ENCODE assay signal across 9 cellular contexts in the genomic region with DNA sequence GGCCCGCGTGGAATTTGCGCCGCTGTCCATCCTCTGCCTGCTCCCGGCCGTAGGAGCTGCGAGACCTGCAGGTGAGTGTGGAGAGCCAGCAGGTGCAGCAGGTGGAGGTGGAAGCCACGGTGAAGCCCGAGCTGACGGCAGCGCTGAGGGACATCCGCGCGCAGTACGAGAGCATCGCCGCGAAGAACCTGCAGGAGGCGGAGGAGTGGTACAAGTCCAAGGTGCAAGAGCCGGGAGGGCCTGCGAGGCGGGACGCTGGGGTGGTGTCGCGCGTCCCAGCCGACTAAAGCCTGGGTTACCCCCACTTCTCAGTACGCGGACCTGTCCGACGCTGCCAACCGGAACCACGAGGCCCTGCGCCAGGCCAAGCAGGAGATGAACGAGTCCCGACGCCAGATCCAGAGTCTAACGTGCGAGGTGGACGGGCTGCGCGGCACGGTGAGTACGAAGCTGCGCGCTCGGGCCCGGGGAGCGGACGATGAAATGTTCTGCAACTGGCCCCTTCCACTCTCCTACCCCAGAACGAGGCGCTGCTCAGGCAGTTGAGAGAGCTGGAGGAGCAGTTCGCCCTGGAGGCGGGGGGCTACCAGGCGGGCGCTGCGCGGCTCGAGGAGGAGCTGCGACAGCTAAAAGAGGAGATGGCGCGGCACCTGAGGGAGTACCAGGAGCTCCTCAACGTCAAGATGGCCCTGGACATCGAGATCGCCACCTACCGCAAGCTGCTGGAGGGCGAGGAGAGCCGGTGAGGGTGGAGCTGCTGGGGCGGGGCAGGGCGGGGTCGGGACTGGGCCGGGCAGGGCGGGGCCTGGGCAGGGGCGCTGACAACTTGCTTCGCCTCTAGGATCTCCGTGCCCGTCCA. TPM values are rescaled to one million over a fixed set of nuclear protein-coding genes. Genes with fewer than 3 reads are reported as not detected.
DNase-seq lines count a peak whose midpoint lies in the region; ATAC-seq and TF ChIP-seq lines count a peak whose summit lies in the region.
"Had no signal": no experiment of that assay in that cellular context is flagged by ENCODE, and none has a peak within 500 bp of the region (broad histone marks: within the 10 kb centered on the region; RNA-seq: fewer than 3 reads in every experiment).

No MANE protein-coding gene starts in this region.

- intact Hi-C loops in Panc1 (cut with micrococcal nuclease; ENCODE audit: unreplicated experiment): no loop called here
- intact Hi-C loops in lower leg skin (cut with DNase I; ENCODE audit: low total_unique reads): no loop called here

- H3K79me1 ChIP-seq in H9 (ENCODE audit: insufficient read depth, low read depth, low read length, poor library complexity, severe bottlenecking): no peaks in the 10 kb centered on the region

- no peak overlapping the region for H4K5ac ChIP-seq in H9 (ENCODE audit: insufficient read length, low read depth, low read length)

- H2BK5ac ChIP-seq in H9 (ENCODE audit: insufficient read length, low read length): no peak overlapping the region

- H4K20me1 ChIP-seq in H9 (ENCODE audit: control insufficient read depth, insufficient read depth, insufficient read length): peaks cover 3% of the 10 kb centered on the region

- H4K8ac ChIP-seq in H9 (replicated peaks; ENCODE audit: insufficient read length, low read depth, low read length): no peak overlapping the region

- peak overlapping the region; percentile 89 for H3K4me3 ChIP-seq in BE2C (ENCODE audit: low read depth, low read length)
- H3K4me3 ChIP-seq in Panc1 (ENCODE audit: low read depth in 2 of 2, low read length in 2 of 2): peak overlapping the region; percentile 47 to 65
- H3K4me3 ChIP-seq in astrocyte of the cerebellum (ENCODE audit: low read depth, low read length): no peak overlapping the region
- H3K4me3 ChIP-seq in lower leg skin (ENCODE audit: low read depth, poor library complexity, severe bottlenecking): peak overlapping the region; percentile 1

- H3T11ph ChIP-seq in H9 (ENCODE audit: low read length): no peak overlapping the region

- H3K4me1 Mint-ChIP-seq in H9: peaks cover 14 to 41% of the 10 kb centered on the region in 2 experiments

- no peak overlapping the region for H3K9ac ChIP-seq in H9 (ENCODE audit: extremely low read depth, insufficient read length, low read length)

- H3K27me3 ChIP-seq in BE2C: no peaks in the 10 kb centered on the region
- H3K27me3 ChIP-seq in H9 (ENCODE audit: insufficient read depth, low read length): peaks cover 55% of the 10 kb centered on the region
- no peaks in the 10 kb centered on the region for H3K27me3 ChIP-seq in Panc1 (ENCODE audit: control insufficient read depth, insufficient read depth, low read length)

- no peaks in the 10 kb centered on the region; a peak in 2 of 7 replicates for H3K36me3 Mint-ChIP-seq in H9 (ENCODE audit: insufficient read depth in 1 of 3, low read depth in 3 of 3)

- ATAC-seq in Panc1 (peak; percentile 90), GM19463 (IDR thresholded peaks at IDR 0.05; ENCODE audit: unreplicated experiment) (no peak)

- TF ChIP-seq CTCF in BE2C (IDR thresholded peaks at IDR 0.05; ENCODE audit: low read depth, low read length) (no peak), H9 (conservative IDR thresholded peaks at IDR 0.05) (peak; percentile 46), Panc1 (IDR thresholded peaks at IDR 0.05) (peak; percentile 72), astrocyte of the cerebellum (IDR thresholded peaks at IDR 0.05; ENCODE audit: low read depth, low read length, missing control alignments) (peak; percentile 12), lower leg skin (IDR thresholded peaks at IDR 0.05) (no peak)

- no TSS peak for BruUV-seq in Panc1 (replicated peaks; lab: Mats Ljungman, UMichigan)

- H3K23me2 ChIP-seq in H9 (ENCODE audit: insufficient read length, low read depth, low read length, poor library complexity, severe bottlenecking): peaks cover 5% of the 10 kb centered on the region

- H4K91ac ChIP-seq in H9 (ENCODE audit: insufficient read length, low read depth, low read length): no peak overlapping the region

- peaks cover 6% of the 10 kb centered on the region for H3K4me1 ChIP-seq in BE2C
- H3K4me1 ChIP-seq in H9 (ENCODE audit: insufficient read depth, low read length): no peaks in the 10 kb centered on the region
- peaks cover 10% of the 10 kb centered on the region for H3K4me1 ChIP-seq in Panc1 (ENCODE audit: control insufficient read depth, insufficient read depth, low read length)

- no peak overlapping the region for H3K56ac ChIP-seq in H9 (ENCODE audit: insufficient read length, low read depth, low read length)

- H2BK120ac ChIP-seq in H9 (ENCODE audit: low read depth, low read length, poor library complexity, severe bottlenecking): no peak overlapping the region

- WGBS in H9 (ENCODE audit: extremely low coverage, insufficient read length, low lambda C conversion rate): no CpG with 5 or more reads among the region's 77 CpGs
- 1 to 3% methylated on average over 63 to 66 of the region's 77 CpGs for WGBS in lower leg skin, 2 donors

- no peaks in the 10 kb centered on the region for H3K79me2 ChIP-seq in H9 (ENCODE audit: insufficient read depth, low read length)

- no peak overlapping the region for H3K18ac ChIP-seq in H9 (ENCODE audit: insufficient read length, low read depth, low read length)

- no peak overlapping the region for H3K27ac ChIP-seq in H9 (ENCODE audit: insufficient read length, low read depth, low read length)
- no peak overlapping the region for H3K27ac ChIP-seq in Panc1 (ENCODE audit: low read length)

- H2BK12ac ChIP-seq in H9 (ENCODE audit: insufficient read length, low read depth, low read length): no peak overlapping the region

- H2AFZ ChIP-seq in H9 (ENCODE audit: low read length): no peak overlapping the region

- peak overlapping the region; percentile 53 for H3K4me2 ChIP-seq in H9 (ENCODE audit: insufficient read depth, insufficient read length, low read length)

- CTCF ChIA-PET in Panc1 (lab: Charles Lee): interaction anchor here (0.6 to 1.5 kb wide), 11 partner anchors 8 to 791 kb away, joined by 3 to 14 read pairs (median 3); a partner anchor contains a TSS

- no peak overlapping the region for H3K4ac ChIP-seq in H9 (ENCODE audit: low read depth, low read length)

- no peak overlapping the region for H2BK20ac ChIP-seq in H9 (ENCODE audit: low read depth, low read length, poor library complexity, severe bottlenecking)

- peak overlapping the region; percentile 57 to 78 for H3K4me3 Mint-ChIP-seq in H9

- peaks cover 94% of the 10 kb centered on the region for H3K27me3 Mint-ChIP-seq in H9 (ENCODE audit: low read depth)

- POLR2A ChIA-PET in Panc1 (lab: Charles Lee): no interaction called here

- H2AK5ac ChIP-seq in H9 (ENCODE audit: insufficient read length, low read length): no peak overlapping the region

- no peak overlapping the region for H2BK15ac ChIP-seq in H9 (ENCODE audit: low read depth, low read length)

- no peak for TF ChIP-seq POLR2A in lower leg skin (IDR thresholded peaks at IDR 0.05)

- DNase-seq in BE2C (peak; percentile 48), H9 (peak; percentile 95), Panc1 (ENCODE audit: low read depth, low spot score) (no peak), astrocyte of the cerebellum (ENCODE audit: low read depth) (no peak), lower leg skin (ENCODE audit: low spot score in 2 of 2) (no peak), NCI-H2107 treated with DMSO at 0.1 percent for 48 hours (lab: John Stamatoyannopoulos, UW; ENCODE audit: unreplicated experiment) (no peak), NCI-H2107 (lab: John Stamatoyannopoulos, UW) (no peak)

- in situ Hi-C loops in Panc1 (cut with HindIII; ENCODE audit: low pct_unique_long_range_greater_than_20kb, low sequenced_read_pairs): no loop called here
- in situ Hi-C loops in astrocyte of the cerebellum (cut with HindIII; ENCODE audit: low sequenced_read_pairs): no loop called here

- H3K14ac ChIP-seq in H9 (ENCODE audit: insufficient read depth, low read length): no peak overlapping the region

- H3K9me3 ChIP-seq in BE2C (no peaks in the 10 kb centered on the region), H9 (ENCODE audit: control insufficient read depth, low read depth, low read length) (no peaks in the 10 kb centered on the region), Panc1 (ENCODE audit: control insufficient read depth, insufficient read depth, low read depth, low read length) (no peaks in the 10 kb centered on the region)

- H3K36me3 ChIP-seq in BE2C (peaks cover 27% of the 10 kb centered on the region), Panc1 (ENCODE audit: control insufficient read depth, insufficient read depth, low read length) (no peaks in the 10 kb centered on the region)

- no peak overlapping the region for H3K27ac Mint-ChIP-seq in H9

- peaks cover 0 to 2% of the 10 kb centered on the region in 2 experiments; a peak in 1 of 5 replicates for H3K9me3 Mint-ChIP-seq in H9

- H3K23ac ChIP-seq in H9 (ENCODE audit: insufficient read length, low read depth, low read length): no peak overlapping the region

RNA-seq across cellular contexts. Expression of a gene that starts 2.1 kb away (rescaled TPM):
- 1,275 TPM for polyA plus RNA-seq in BE2C (2012; ENCODE audit: insufficient read depth, insufficient read length, low read depth)
- total RNA-seq in H9 (2021): 1.1 and 2.2 TPM in 2 replicates
- 0.39 TPM for total RNA-seq in Panc1 (2021; ENCODE audit: unreplicated experiment)
- 1.6 TPM for polyA plus RNA-seq in Panc1 (2012; ENCODE audit: insufficient read length)
- 1 to 10 TPM in 1 of 4 donors, under 1 TPM in 2, not detected in 1; 0.19 to 1.4 (median 0.61) TPM for total RNA-seq in lower leg skin
- total RNA-seq: epithelial cell of proximal tubule had no signal

RNA-seq across cellular contexts. Expression of a gene that starts 26.0 kb away (rescaled TPM):
- 24.6 TPM for polyA plus RNA-seq in BE2C (2012; ENCODE audit: insufficient read depth, insufficient read length, low read depth)
- total RNA-seq in H9 (2021) (70.5 and 75.3 TPM in 2 replicates), Panc1 (2021; ENCODE audit: unreplicated experiment) (50.0 TPM), lower leg skin (10 to 100 TPM in 1 of 4 donors, 1 to 10 TPM in 3; 2.1 to 24.2 (median 6.7) TPM)
- polyA plus RNA-seq in Panc1 (2012; ENCODE audit: insufficient read length): 17.3 TPM

RNA-seq across cellular contexts. Expression of a gene that starts 32.2 kb away (rescaled TPM):
- 10.0 TPM for polyA plus RNA-seq in BE2C (2012; ENCODE audit: insufficient read depth, insufficient read length, low read depth)
- total RNA-seq in H9 (2021): 660 and 684 TPM in 2 replicates
- total RNA-seq in Panc1 (2021; ENCODE audit: unreplicated experiment): 524 TPM
- polyA plus RNA-seq in Panc1 (2012; ENCODE audit: insufficient read length): 438 TPM
- 100 to 1,000 TPM; 211 to 475 (median 280) TPM for total RNA-seq in lower leg skin

RNA-seq across cellular contexts. Expression of a gene that starts 39.9 kb away (rescaled TPM):
- polyA plus RNA-seq in BE2C (2012; ENCODE audit: insufficient read depth, insufficient read length, low read depth): 4.9 TPM
- total RNA-seq in H9 (2021) (1.2 and 1.9 TPM in 2 replicates), Panc1 (2021; ENCODE audit: unreplicated experiment) (2.1 TPM), lower leg skin (1 to 10 TPM in 2 of 4 donors, under 1 TPM in 1, not detected in 1; 0.62 to 2.5 (median 1.1) TPM)
- 3.2 TPM for polyA plus RNA-seq in Panc1 (2012; ENCODE audit: insufficient read length)
- total RNA-seq: epithelial cell of proximal tubule had no signal

RNA-seq across cellular contexts. Expression of a gene that starts 49.6 kb away (rescaled TPM):
- 1.3 TPM for polyA plus RNA-seq in BE2C (2012; ENCODE audit: insufficient read depth, insufficient read length, low read depth)
- total RNA-seq in H9 (2021) (2.6 and 3.2 TPM in 2 replicates), Panc1 (2021; ENCODE audit: unreplicated experiment) (1.9 TPM), lower leg skin (under 1 TPM; 0.21 to 0.52 (median 0.35) TPM)
- polyA plus RNA-seq in Panc1 (2012; ENCODE audit: insufficient read length): 0.69 TPM

Comparison
In these comparisons a context has a peak if more than half of its experiments do, and no peak if none do; other contexts are left out.
1. DNase-seq: peak in BE2C (single experiment) and H9 (single experiment); none in Panc1 (single experiment), astrocyte of the cerebellum (single experiment), lower leg skin (0 of 2), NCI-H2107 treated with DMSO at 0.1 percent for 48 hours (single experiment) and NCI-H2107 (single experiment).
2. CTCF ChIP-seq: peak in H9 (single experiment), Panc1 (single experiment) and astrocyte of the cerebellum (single experiment); none in BE2C (single experiment) and lower leg skin (0 of 3).